ENCODE assay signal across 24 cellular contexts in the genomic region with DNA sequence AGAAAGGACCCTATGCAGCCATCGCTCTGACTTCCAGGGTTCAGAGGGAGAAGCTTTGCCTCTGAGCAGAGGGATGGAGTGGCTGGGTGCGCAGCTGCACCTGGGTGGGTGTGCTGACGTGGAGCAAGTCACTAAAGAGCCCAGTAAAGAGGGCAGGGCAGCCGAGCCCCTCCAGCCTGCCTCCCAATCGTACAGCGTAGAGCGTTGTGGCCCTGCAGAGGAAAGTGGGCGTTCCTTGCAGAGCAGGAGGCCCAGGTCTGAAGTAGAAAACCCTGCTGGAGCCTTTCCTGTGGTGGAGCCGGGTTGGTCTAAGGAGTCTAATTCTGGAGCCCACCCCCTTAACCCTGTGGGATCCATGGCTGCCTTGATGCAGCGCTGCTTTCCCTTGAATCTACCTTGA.
DNase-seq lines count a peak whose midpoint lies in the region; ATAC-seq, FAIRE-seq and TF ChIP-seq lines count a peak whose summit lies in the region.
"Had no signal": no experiment of that assay in that cellular context is flagged by ENCODE, and none has a peak within 500 bp of the region (broad histone marks: within the 10 kb centered on the region; RNA-seq: fewer than 3 reads in every experiment).

No MANE protein-coding gene starts in this region.

- no peaks in the 10 kb centered on the region for H3K36me3 Mint-ChIP-seq in MCF 10A (ENCODE audit: insufficient read depth, unreplicated experiment)
- no peaks in the 10 kb centered on the region for H3K36me3 Mint-ChIP-seq in CD4-positive, alpha-beta memory T cell
- H3K36me3 Mint-ChIP-seq: activated CD4-positive, alpha-beta memory T cell treated with anti-CD3 and anti-CD28 coated beads for 36 hours; immature natural killer cell had no signal

- H3K4me3 ChIP-seq in breast epithelium (no peak overlapping the region), kidney (ENCODE audit: low read length in 2 of 2) (no peak overlapping the region), subcutaneous abdominal adipose tissue (ENCODE audit: low read depth in 1 of 5, low read length in 5 of 5) (no peak overlapping the region)
- H3K4me3 ChIP-seq in CD4-positive, alpha-beta memory T cell (ENCODE audit: low read length in 2 of 2): no peak overlapping the region
- H3K4me3 ChIP-seq: hepatocyte had no signal

- intact Hi-C loops in MCF 10A (cut with micrococcal nuclease) (no loop called here), breast epithelium (cut with DNase I; ENCODE audit: low total_unique reads) (loop anchor here (5.0 kb wide), 1 partner anchor 814 kb away; no protein-coding TSS in a partner anchor), kidney (cut with DNase I) (no loop called here)
- intact Hi-C loops in CD4-positive, alpha-beta memory T cell (cut with micrococcal nuclease): no loop called here

- H3K9me3 ChIP-seq in breast epithelium: no peaks in the 10 kb centered on the region
- H3K9me3 ChIP-seq in kidney (ENCODE audit: control insufficient read depth in 1 of 2, low read length in 2 of 2): no peaks in the 10 kb centered on the region
- no peaks in the 10 kb centered on the region for H3K9me3 ChIP-seq in subcutaneous abdominal adipose tissue (ENCODE audit: control insufficient read depth in 5 of 5, low read length in 5 of 5)
- H3K9me3 ChIP-seq in CD4-positive, alpha-beta memory T cell (ENCODE audit: control insufficient read depth in 1 of 2, low read length in 2 of 2): no peaks in the 10 kb centered on the region
- H3K9me3 ChIP-seq: adrenal gland, Caco-2 had no signal

- H3K27ac ChIP-seq in breast epithelium (no peak overlapping the region), RWPE1 (peak overlapping the region; percentile 78), kidney (ENCODE audit: low read depth in 2 of 2, low read length in 2 of 2) (peak overlapping the region in 1 of 2 donors; percentile 50), subcutaneous abdominal adipose tissue (ENCODE audit: low read depth, low read length) (peak overlapping the region; percentile 93)
- H3K27ac ChIP-seq in CD4-positive, alpha-beta memory T cell (ENCODE audit: low read depth, low read length): no peak overlapping the region
- H3K27ac ChIP-seq: HL-60 had no signal

- H3K9ac ChIP-seq in kidney (ENCODE audit: low read length in 2 of 2) (no peak overlapping the region), subcutaneous abdominal adipose tissue (ENCODE audit: low read length in 5 of 5) (no peak overlapping the region)

- POLR2A ChIA-PET in MCF 10A (lab: Yijun Ruan, JAX): no interaction called here
- POLR2A ChIA-PET in RWPE1 (lab: Yijun Ruan, JAX; ENCODE audit: low non-redundant PET): no interaction called here
- POLR2A ChIA-PET in CD4-positive, alpha-beta memory T cell (lab: Charles Lee; ENCODE audit: partially characterized antibody): no interaction called here

- H3K36me3 ChIP-seq in breast epithelium (no peaks in the 10 kb centered on the region), kidney (ENCODE audit: control insufficient read depth in 1 of 2, insufficient read depth in 2 of 2, low read length in 2 of 2) (no peaks in the 10 kb centered on the region), subcutaneous abdominal adipose tissue (ENCODE audit: control insufficient read depth in 5 of 5, insufficient read depth in 5 of 5, low read length in 5 of 5) (peaks cover 0 to 22% (median 6%) of the 10 kb centered on the region in 5 donors)
- no peaks in the 10 kb centered on the region for H3K36me3 ChIP-seq in CD4-positive, alpha-beta memory T cell (ENCODE audit: insufficient read depth, low read length)
- H3K36me3 ChIP-seq: adrenal gland had no signal

- ATAC-seq in GM21447 (IDR thresholded peaks at IDR 0.05; ENCODE audit: unreplicated experiment) (no peak), GM18907 (IDR thresholded peaks at IDR 0.05; ENCODE audit: unreplicated experiment) (no peak)
- ATAC-seq: HepG2 had no signal

- no peaks in the 10 kb centered on the region for H3K9me3 Mint-ChIP-seq in MCF 10A (ENCODE audit: unreplicated experiment)
- no peaks in the 10 kb centered on the region for H3K9me3 Mint-ChIP-seq in CD4-positive, alpha-beta memory T cell
- H3K9me3 Mint-ChIP-seq: activated CD4-positive, alpha-beta memory T cell treated with anti-CD3 and anti-CD28 coated beads for 36 hours; immature natural killer cell had no signal

- no TSS peak for BruUV-seq in MCF 10A (replicated peaks; lab: Mats Ljungman, UMichigan)

- H3K4me3 Mint-ChIP-seq in MCF 10A (ENCODE audit: unreplicated experiment): no peak overlapping the region
- H3K4me3 Mint-ChIP-seq in CD4-positive, alpha-beta memory T cell: no peak overlapping the region
- H3K4me3 Mint-ChIP-seq: activated CD4-positive, alpha-beta memory T cell treated with anti-CD3 and anti-CD28 coated beads for 36 hours; immature natural killer cell had no signal

- no peaks in the 10 kb centered on the region for H3K27me3 ChIP-seq in breast epithelium
- no peaks in the 10 kb centered on the region for H3K27me3 ChIP-seq in subcutaneous abdominal adipose tissue (ENCODE audit: control insufficient read depth in 5 of 5, insufficient read depth in 4 of 5, low read length in 5 of 5)
- H3K27me3 ChIP-seq in CD4-positive, alpha-beta memory T cell (ENCODE audit: insufficient read depth, low read length): no peaks in the 10 kb centered on the region
- H3K27me3 ChIP-seq: adrenal gland, hepatocyte had no signal

- peaks cover 19% of the 10 kb centered on the region for H3K4me1 Mint-ChIP-seq in MCF 10A (ENCODE audit: insufficient read depth, unreplicated experiment)
- H3K4me1 Mint-ChIP-seq in CD4-positive, alpha-beta memory T cell: peaks cover 0 to 1% (median 0%) of the 10 kb centered on the region in 4 donors
- H3K4me1 Mint-ChIP-seq: immature natural killer cell had no signal

- no peak for TF ChIP-seq POLR2A in breast epithelium (IDR thresholded peaks at IDR 0.05)

- DNase-seq in MCF 10A (ENCODE audit: unreplicated experiment): no peak
- DNase-seq in breast epithelium (ENCODE audit: low spot score in 2 of 2): no peak
- no peak for DNase-seq in RWPE1 (ENCODE audit: low spot score)
- DNase-seq in kidney: peak; percentile 56
- DNase-seq in CD4-positive, alpha-beta memory T cell: no peak
- DNase-seq: 8988T; activated CD4-positive, alpha-beta memory T cell treated with anti-CD3 and anti-CD28 coated beads for 36 hours; activated CD4-positive, CD25-positive, alpha-beta regulatory T cell; activated gamma-delta T cell treated with Interleukin-2 at 50 U/mL for 16 hours; adrenal gland; Caco-2; GOT3; immature natural killer cell; NCI-H1105; NCI-H2029 treated with DMSO at 0.1 percent for 48 hours; small intestine; stimulated activated CD4-positive, alpha-beta T cell treated with anti-CD3 and anti-CD28 coated beads, Interleukin-2, amount 100 ng/mL, for 48 hours; stimulated activated naive CD4-positive, alpha-beta T cell had no signal

- H3K27me3 Mint-ChIP-seq in MCF 10A (ENCODE audit: insufficient read depth, unreplicated experiment): no peaks in the 10 kb centered on the region
- peaks cover 10 to 14% of the 10 kb centered on the region in 2 donors for H3K27me3 Mint-ChIP-seq in CD4-positive, alpha-beta memory T cell

- TF ChIP-seq CTCF in MCF 10A (IDR thresholded peaks at IDR 0.05; ENCODE audit: unreplicated experiment) (no peak), breast epithelium (IDR thresholded peaks at IDR 0.05) (no peak), RWPE1 (conservative IDR thresholded peaks at IDR 0.05; ENCODE audit: low read depth) (no peak), kidney (IDR thresholded peaks at IDR 0.05; ENCODE audit: borderline replicate concordance, extremely low read depth, insufficient read depth) (no peak)

- CTCF ChIA-PET in MCF 10A (lab: Yijun Ruan, JAX) (interaction anchor here (0.6 kb wide), 1 partner anchor 44 kb away, joined by 3 read pairs; no protein-coding TSS in a partner anchor), RWPE1 (lab: Yijun Ruan, JAX) (no interaction called here)
- CTCF ChIA-PET in CD4-positive, alpha-beta memory T cell (lab: Charles Lee; ENCODE audit: partially characterized antibody): no interaction called here

- FAIRE-seq in kidney (lab: Jason Lieb, UNC): no peak
- FAIRE-seq: HepG2, small intestine had no signal

- H3K4me1 ChIP-seq in breast epithelium: peaks cover 4 to 19% of the 10 kb centered on the region in 2 donors
- H3K4me1 ChIP-seq in kidney (ENCODE audit: control insufficient read depth in 1 of 2, insufficient read depth in 1 of 2, low read depth in 1 of 2, low read length in 2 of 2): peaks cover 34 to 50% of the 10 kb centered on the region in 2 donors
- peaks cover 21 to 94% (median 90%) of the 10 kb centered on the region in 5 donors for H3K4me1 ChIP-seq in subcutaneous abdominal adipose tissue (ENCODE audit: control insufficient read depth in 5 of 5, insufficient read depth in 5 of 5, low read length in 5 of 5)
- peaks cover 4% of the 10 kb centered on the region for H3K4me1 ChIP-seq in CD4-positive, alpha-beta memory T cell (ENCODE audit: insufficient read depth, low read length)
- H3K4me1 ChIP-seq: Caco-2 had no signal

- peak overlapping the region; percentile 57 for H3K27ac Mint-ChIP-seq in MCF 10A (ENCODE audit: low read depth, unreplicated experiment)
- H3K27ac Mint-ChIP-seq in CD4-positive, alpha-beta memory T cell: no peak overlapping the region
- H3K27ac Mint-ChIP-seq: activated CD4-positive, alpha-beta memory T cell treated with anti-CD3 and anti-CD28 coated beads for 36 hours; immature natural killer cell had no signal

Comparison
In these comparisons a context has a peak if more than half of its experiments do, and no peak if none do; other contexts are left out.
1. H3K27ac ChIP-seq: peak in RWPE1 (single experiment) and subcutaneous abdominal adipose tissue (single experiment); none in breast epithelium (0 of 2) and CD4-positive, alpha-beta memory T cell (single experiment).